In the genomic region with DNA sequence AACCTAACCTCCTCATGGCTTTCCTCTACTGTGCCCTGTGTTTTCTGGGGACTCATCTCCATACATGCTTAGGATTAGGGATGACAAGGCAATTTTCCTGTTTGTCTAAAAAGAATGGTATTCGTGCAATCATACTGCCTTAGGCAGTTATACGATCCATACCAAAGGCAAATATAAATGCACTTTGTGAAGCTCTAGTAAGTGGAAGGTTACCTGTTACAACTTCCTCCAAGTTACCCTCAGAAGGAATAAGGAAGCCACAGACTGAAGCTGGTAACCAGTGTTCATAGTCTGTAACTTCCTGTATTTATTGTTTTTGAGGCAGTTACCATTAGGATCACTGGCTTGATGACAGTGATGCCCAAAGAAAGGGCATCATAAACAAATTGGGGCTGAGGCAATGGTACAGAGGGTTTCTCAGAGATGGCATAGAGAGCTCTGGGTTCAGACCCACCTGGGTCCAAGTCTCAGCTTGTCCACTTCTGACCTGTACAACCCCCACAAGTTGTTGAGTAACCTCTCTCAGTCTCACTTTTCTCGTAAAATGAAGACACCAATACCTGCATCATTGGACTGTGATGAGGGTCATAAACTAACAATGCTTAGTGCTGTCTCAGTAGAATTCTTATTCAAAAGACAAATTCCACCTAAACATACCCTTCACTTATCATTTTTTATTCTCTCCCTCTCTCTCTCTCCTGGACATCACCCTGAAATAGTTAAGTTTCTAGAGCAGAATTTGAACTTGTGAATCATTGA, we compare ENCODE assay signal across 10 cellular contexts.
DNase-seq lines count a peak whose midpoint lies in the region; ATAC-seq lines count a peak whose summit lies in the region.
"Had no signal": no experiment of that assay in that cellular context is flagged by ENCODE, and none has a peak within 500 bp of the region (broad histone marks: within the 10 kb centered on the region; RNA-seq: fewer than 3 reads in every experiment).

No MANE protein-coding gene starts in this region.

- no peak for ATAC-seq in GM21528 (IDR thresholded peaks at IDR 0.05; ENCODE audit: low FRiP score, unreplicated experiment)

- WGBS in thymus = 45% methylated on average over 3 of the region's 3 CpGs

- no peak for DNase-seq in activated naive CD4-positive, alpha-beta T cell treated with anti-CD3 and anti-CD28 coated beads, Interleukin-2, amount 10 ng/mL, durations not matched to agents 7 days and 5 days
- DNase-seq in activated naive CD4-positive, alpha-beta T cell treated with anti-CD3 and anti-CD28 coated beads, Interleukin-2, amount 50 U/mL, for 16 hours = no peak
- DNase-seq in germinal center (ENCODE audit: low spot score) (peak; percentile 57), DMS79 treated with DMSO at 0.1 percent for 48 hours (lab: John Stamatoyannopoulos, UW) (no peak), NCI-H1436 (lab: John Stamatoyannopoulos, UW) (no peak)
- DNase-seq: NCI-H345, pancreas had no signal

- peaks cover 14% of the 10 kb centered on the region for H3K9me3 Mint-ChIP-seq in activated naive CD4-positive, alpha-beta T cell treated with anti-CD3 and anti-CD28 coated beads, Interleukin-2, amount 10 ng/mL, durations not matched to agents 7 days and 5 days
- H3K9me3 Mint-ChIP-seq in T-helper 1 cell treated with Interleukin-12 subunit alpha and Interleukin-12 subunit beta and Interleukin-4 antibody, amounts not matched to agents 30 μg/mL and 1 μg/mL, for 36 hours = peaks cover 4% of the 10 kb centered on the region

- no peaks in the 10 kb centered on the region for H3K27me3 ChIP-seq in thymus (ENCODE audit: control insufficient read depth, insufficient read depth)
- H3K27me3 ChIP-seq: pancreas had no signal

- peaks cover 6% of the 10 kb centered on the region for H3K4me1 ChIP-seq in thymus (ENCODE audit: control insufficient read depth, insufficient read depth, low read length)
- H3K4me1 ChIP-seq: pancreas had no signal

- H3K27me3 Mint-ChIP-seq in activated naive CD4-positive, alpha-beta T cell treated with anti-CD3 and anti-CD28 coated beads, Interleukin-2, amount 10 ng/mL, durations not matched to agents 7 days and 5 days = no peaks in the 10 kb centered on the region
- no peaks in the 10 kb centered on the region for H3K27me3 Mint-ChIP-seq in T-helper 1 cell treated with Interleukin-12 subunit alpha and Interleukin-12 subunit beta and Interleukin-4 antibody, amounts not matched to agents 30 μg/mL and 1 μg/mL, for 36 hours (ENCODE audit: low read depth)

- H3K36me3 Mint-ChIP-seq in activated naive CD4-positive, alpha-beta T cell treated with anti-CD3 and anti-CD28 coated beads, Interleukin-2, amount 10 ng/mL, durations not matched to agents 7 days and 5 days = peaks cover 81% of the 10 kb centered on the region
- H3K36me3 Mint-ChIP-seq in T-helper 1 cell treated with Interleukin-12 subunit alpha and Interleukin-12 subunit beta and Interleukin-4 antibody, amounts not matched to agents 30 μg/mL and 1 μg/mL, for 36 hours (ENCODE audit: low read depth) = peaks cover 61% of the 10 kb centered on the region

- no peak overlapping the region for H3K4me3 ChIP-seq in thymus (ENCODE audit: low read length)
- H3K4me3 ChIP-seq: pancreas had no signal

- peak overlapping the region; percentile 48 for H3K4me3 Mint-ChIP-seq in activated naive CD4-positive, alpha-beta T cell treated with anti-CD3 and anti-CD28 coated beads, Interleukin-2, amount 10 ng/mL, durations not matched to agents 7 days and 5 days
- peak overlapping the region; percentile 40 for H3K4me3 Mint-ChIP-seq in T-helper 1 cell treated with Interleukin-12 subunit alpha and Interleukin-12 subunit beta and Interleukin-4 antibody, amounts not matched to agents 30 μg/mL and 1 μg/mL, for 36 hours

- CTCF ChIA-PET in activated naive CD4-positive, alpha-beta T cell treated with anti-CD3 and anti-CD28 coated beads, Interleukin-2, amount 10 ng/mL, durations not matched to agents 7 days and 5 days (lab: Charles Lee) = interaction anchor here (1.1 kb wide), 1 partner anchor 109 kb away, joined by 3 read pairs; no protein-coding TSS in a partner anchor

- H3K27ac Mint-ChIP-seq in activated naive CD4-positive, alpha-beta T cell treated with anti-CD3 and anti-CD28 coated beads, Interleukin-2, amount 10 ng/mL, durations not matched to agents 7 days and 5 days = peak overlapping the region; percentile 89
- peak overlapping the region; percentile 90 for H3K27ac Mint-ChIP-seq in T-helper 1 cell treated with Interleukin-12 subunit alpha and Interleukin-12 subunit beta and Interleukin-4 antibody, amounts not matched to agents 30 μg/mL and 1 μg/mL, for 36 hours

- no peaks in the 10 kb centered on the region for H3K36me3 ChIP-seq in thymus (ENCODE audit: control insufficient read depth, insufficient read depth)
- H3K36me3 ChIP-seq: pancreas had no signal

- no peaks in the 10 kb centered on the region for H3K9me3 ChIP-seq in thymus (ENCODE audit: control insufficient read depth)
- H3K9me3 ChIP-seq: pancreas had no signal

- H3K4me1 Mint-ChIP-seq in activated naive CD4-positive, alpha-beta T cell treated with anti-CD3 and anti-CD28 coated beads, Interleukin-2, amount 10 ng/mL, durations not matched to agents 7 days and 5 days = peaks cover 58% of the 10 kb centered on the region
- H3K4me1 Mint-ChIP-seq in T-helper 1 cell treated with Interleukin-12 subunit alpha and Interleukin-12 subunit beta and Interleukin-4 antibody, amounts not matched to agents 30 μg/mL and 1 μg/mL, for 36 hours (ENCODE audit: low read depth) = peaks cover 39% of the 10 kb centered on the region

- H3K27ac ChIP-seq in thymus (ENCODE audit: low read depth) = peak overlapping the region; percentile 3
- H3K27ac ChIP-seq: pancreas had no signal
